Comparison of ENCODE assay signal across 14 cellular contexts in genomic region chr2:165627463-165627862, GRCh38.
DNase-seq lines count a peak whose midpoint lies in the region; ATAC-seq and TF ChIP-seq lines count a peak whose summit lies in the region.
"Had no signal": no experiment of that assay in that cellular context is flagged by ENCODE, and none has a peak within 500 bp of the region (broad histone marks: within the 10 kb centered on the region; RNA-seq: fewer than 3 reads in every experiment).

No MANE protein-coding gene starts in this region.

- H3K4me3 Mint-ChIP-seq in endodermal cell: no peak overlapping the region
- H3K4me3 Mint-ChIP-seq in stimulated activated effector memory CD8-positive, alpha-beta T cell treated with anti-CD3 and anti-CD28 coated beads, Interleukin-12 subunit alpha, Interleukin-12 subunit beta, amount 100 ng/mL, for 72 hours: no peak overlapping the region
- H3K4me3 Mint-ChIP-seq: activated CD4-positive, alpha-beta T cell treated with anti-CD3 and anti-CD28 coated beads, Interleukin-2, amount 10 ng/mL, durations not matched to agents 24 days and 14 days had no signal

- no peaks in the 10 kb centered on the region for H3K27me3 Mint-ChIP-seq in endodermal cell (ENCODE audit: insufficient read depth)

- H3K36me3 Mint-ChIP-seq in endodermal cell (ENCODE audit: low read depth): no peaks in the 10 kb centered on the region
- H3K36me3 Mint-ChIP-seq in stimulated activated effector memory CD8-positive, alpha-beta T cell treated with anti-CD3 and anti-CD28 coated beads, Interleukin-12 subunit alpha, Interleukin-12 subunit beta, amount 100 ng/mL, for 72 hours: no peaks in the 10 kb centered on the region

- 86 to 90% methylated on average over 3 of the region's 3 CpGs for WGBS in endodermal cell (ENCODE audit: insufficient coverage in 1 of 2, insufficient read length in 1 of 2), 2 experiments

- no peaks in the 10 kb centered on the region for H3K9me3 Mint-ChIP-seq in endodermal cell
- H3K9me3 Mint-ChIP-seq in stimulated activated effector memory CD8-positive, alpha-beta T cell treated with anti-CD3 and anti-CD28 coated beads, Interleukin-12 subunit alpha, Interleukin-12 subunit beta, amount 100 ng/mL, for 72 hours: no peaks in the 10 kb centered on the region
- H3K9me3 Mint-ChIP-seq: activated CD4-positive, alpha-beta T cell treated with anti-CD3 and anti-CD28 coated beads, Interleukin-2, amount 10 ng/mL, durations not matched to agents 24 days and 14 days had no signal

- H3K27ac ChIP-seq in endodermal cell (ENCODE audit: low read depth, low read length) (peak overlapping the region; percentile 35), dorsolateral prefrontal cortex (peak overlapping the region in 1 of 59 donors; percentile 17)
- H3K27ac ChIP-seq: KMS-11, neutrophil, SK-N-MC had no signal

- H3K4me3 ChIP-seq in endodermal cell (ENCODE audit: low read length) (no peak overlapping the region), dorsolateral prefrontal cortex (no peak overlapping the region)
- H3K4me3 ChIP-seq: SK-N-MC had no signal

- intact Hi-C loops in dorsolateral prefrontal cortex (cut with DNase I): no loop called here

- no peaks in the 10 kb centered on the region for H3K9me3 ChIP-seq in endodermal cell (ENCODE audit: control insufficient read depth, low read length)
- H3K9me3 ChIP-seq: neutrophil had no signal

- no peaks in the 10 kb centered on the region for H3K36me3 ChIP-seq in endodermal cell (ENCODE audit: control insufficient read depth, insufficient read depth, low read length)
- H3K36me3 ChIP-seq: neutrophil had no signal

- ATAC-seq in GM19351 (IDR thresholded peaks at IDR 0.05; ENCODE audit: unreplicated experiment) (peak; percentile 74), HG03045 (IDR thresholded peaks at IDR 0.05; ENCODE audit: unreplicated experiment) (no peak)
- peak; percentile 46 for ATAC-seq in stimulated activated effector memory CD8-positive, alpha-beta T cell treated with anti-CD3 and anti-CD28 coated beads, Interleukin-12 subunit alpha, Interleukin-12 subunit beta, amount 100 ng/mL, for 72 hours

- H3K27ac Mint-ChIP-seq in endodermal cell: no peak overlapping the region
- no peak overlapping the region for H3K27ac Mint-ChIP-seq in stimulated activated effector memory CD8-positive, alpha-beta T cell treated with anti-CD3 and anti-CD28 coated beads, Interleukin-12 subunit alpha, Interleukin-12 subunit beta, amount 100 ng/mL, for 72 hours
- H3K27ac Mint-ChIP-seq: activated CD4-positive, alpha-beta T cell treated with anti-CD3 and anti-CD28 coated beads, Interleukin-2, amount 10 ng/mL, durations not matched to agents 24 days and 14 days had no signal

- no peak for TF ChIP-seq CTCF in endodermal cell (conservative IDR thresholded peaks at IDR 0.05)
- TF ChIP-seq CTCF in dorsolateral prefrontal cortex (IDR thresholded peaks at IDR 0.05 in 54 of 56, conservative IDR thresholded peaks at IDR 0.05 in 2 of 56; ENCODE audit: low read depth in 1 of 56, partially characterized antibody in 56 of 56): no peak

- no peaks in the 10 kb centered on the region for H3K4me1 ChIP-seq in endodermal cell (ENCODE audit: control insufficient read depth, insufficient read depth, low read length)

- H3K27me3 ChIP-seq in endodermal cell (ENCODE audit: control insufficient read depth, insufficient read depth, low read length, poor library complexity, severe bottlenecking) (no peaks in the 10 kb centered on the region), dorsolateral prefrontal cortex (no peaks in the 10 kb centered on the region)
- H3K27me3 ChIP-seq: neutrophil had no signal

- no peak overlapping the region for H3K9ac ChIP-seq in endodermal cell (ENCODE audit: extremely low read depth, low read length, poor library complexity, severe bottlenecking)
- H3K9ac ChIP-seq: KMS-11 had no signal

- H3K4me1 Mint-ChIP-seq in endodermal cell: peaks cover 2% of the 10 kb centered on the region
- H3K4me1 Mint-ChIP-seq in stimulated activated effector memory CD8-positive, alpha-beta T cell treated with anti-CD3 and anti-CD28 coated beads, Interleukin-12 subunit alpha, Interleukin-12 subunit beta, amount 100 ng/mL, for 72 hours: peaks cover 5% of the 10 kb centered on the region

- DNase-seq in M059J (ENCODE audit: low read depth) (peak; percentile 67), endodermal cell (no peak), mucosa of gallbladder (ENCODE audit: low spot score) (no peak), dorsolateral prefrontal cortex (no peak)
- DNase-seq in stimulated activated effector memory CD8-positive, alpha-beta T cell treated with anti-CD3 and anti-CD28 coated beads, Interleukin-12 subunit alpha, Interleukin-12 subunit beta, amount 100 ng/mL, for 72 hours (ENCODE audit: low spot score in 2 of 2): no peak
- DNase-seq: activated CD4-positive, alpha-beta T cell treated with anti-CD3 and anti-CD28 coated beads, Interleukin-2, amount 10 ng/mL, durations not matched to agents 24 days and 14 days; activated effector memory CD4-positive, alpha-beta T cell treated with anti-CD3 and anti-CD28 coated beads, Interleukin-2, amount 50 U/mL, for 16 hours; cerebellar nuclear complex; DMS 273 treated with DMSO at 0.1 percent for 48 hours had no signal
